Comparison of ENCODE assay signal across 19 cellular contexts in genomic region chr2:175097297-175097696, GRCh38.
DNase-seq lines count a peak whose midpoint lies in the region; TF ChIP-seq lines count a peak whose summit lies in the region.
"Had no signal": no experiment of that assay in that cellular context is flagged by ENCODE, and none has a peak within 500 bp of the region (broad histone marks: within the 10 kb centered on the region; RNA-seq: fewer than 3 reads in every experiment).

No MANE protein-coding gene starts in this region.

- TF ChIP-seq POLR2A in breast epithelium (IDR thresholded peaks at IDR 0.05), result no peak

- TF ChIP-seq CTCF in MCF 10A (IDR thresholded peaks at IDR 0.05; ENCODE audit: unreplicated experiment) (no peak), breast epithelium (IDR thresholded peaks at IDR 0.05) (no peak), fibroblast of mammary gland (conservative IDR thresholded peaks at IDR 0.05; ENCODE audit: control insufficient read depth, insufficient read depth, low read depth, low read length) (no peak), smooth muscle cell (IDR thresholded peaks at IDR 0.05; ENCODE audit: borderline replicate concordance, insufficient read depth, poor library complexity, severe bottlenecking) (no peak)

- peaks cover 27% of the 10 kb centered on the region for H3K36me3 Mint-ChIP-seq in MCF 10A (ENCODE audit: insufficient read depth, unreplicated experiment)

- H3K27ac ChIP-seq in breast epithelium (no peak overlapping the region), smooth muscle cell (ENCODE audit: low read depth) (no peak overlapping the region)
- H3K27ac ChIP-seq: skin epidermis had no signal

- no peaks in the 10 kb centered on the region for H3K79me2 ChIP-seq in smooth muscle cell (ENCODE audit: low read depth)

- H3K4me3 ChIP-seq in breast epithelium, result no peak overlapping the region
- no peak overlapping the region for H3K4me3 ChIP-seq in fibroblast of mammary gland (ENCODE audit: control insufficient read depth, low read depth, low read length)
- H3K4me3 ChIP-seq in skeletal muscle satellite cell (ENCODE audit: low read length), result peak overlapping the region; percentile 19
- no peak overlapping the region for H3K4me3 ChIP-seq in smooth muscle cell
- H3K4me3 ChIP-seq: K562, skin epidermis had no signal

- H3K9me3 ChIP-seq in breast epithelium (no peaks in the 10 kb centered on the region), skeletal muscle satellite cell (replicated peaks; ENCODE audit: low read length) (no peaks in the 10 kb centered on the region), smooth muscle cell (replicated peaks; ENCODE audit: low read depth) (no peaks in the 10 kb centered on the region)

- H3K4me1 Mint-ChIP-seq in MCF 10A (ENCODE audit: insufficient read depth, unreplicated experiment), result no peaks in the 10 kb centered on the region
- H3K4me1 Mint-ChIP-seq: activated naive CD8-positive, alpha-beta T cell treated with anti-CD3 and anti-CD28 coated beads, Interleukin-2, amount 10 ng/mL, durations not matched to agents 7 days and 5 days had no signal

- WGBS in smooth muscle cell (ENCODE audit: low lambda C conversion rate), result 96% methylated on average over 5 of the region's 5 CpGs

- H4K20me1 ChIP-seq in smooth muscle cell (ENCODE audit: low read depth), result peaks cover 24% of the 10 kb centered on the region

- no peaks in the 10 kb centered on the region for H3K4me1 ChIP-seq in breast epithelium
- peaks cover 22% of the 10 kb centered on the region for H3K4me1 ChIP-seq in skeletal muscle satellite cell (ENCODE audit: control insufficient read depth, insufficient read depth, low read length)
- H3K4me1 ChIP-seq in smooth muscle cell (ENCODE audit: low read depth), result no peaks in the 10 kb centered on the region

- no peak overlapping the region for H3K4me3 Mint-ChIP-seq in MCF 10A (ENCODE audit: unreplicated experiment)
- H3K4me3 Mint-ChIP-seq: activated naive CD8-positive, alpha-beta T cell treated with anti-CD3 and anti-CD28 coated beads, Interleukin-2, amount 10 ng/mL, durations not matched to agents 7 days and 5 days; dendritic cell treated with granulocyte-macrophage colony-stimulating factor and Interleukin-4, amounts not matched to agents 40 ng/mL and 50 ng/mL, for 4 days; T-cell had no signal

- no peaks in the 10 kb centered on the region for H3K27me3 Mint-ChIP-seq in MCF 10A (ENCODE audit: insufficient read depth, unreplicated experiment)
- H3K27me3 Mint-ChIP-seq: activated naive CD8-positive, alpha-beta T cell treated with anti-CD3 and anti-CD28 coated beads, Interleukin-2, amount 10 ng/mL, durations not matched to agents 7 days and 5 days; dendritic cell treated with granulocyte-macrophage colony-stimulating factor and Interleukin-4, amounts not matched to agents 40 ng/mL and 50 ng/mL, for 4 days; T-cell had no signal

- H2AFZ ChIP-seq in smooth muscle cell (ENCODE audit: low read depth), result no peak overlapping the region

- H3K36me3 ChIP-seq in breast epithelium (no peaks in the 10 kb centered on the region), skeletal muscle satellite cell (ENCODE audit: insufficient read depth, low read length) (peaks cover 31% of the 10 kb centered on the region), smooth muscle cell (ENCODE audit: low read depth) (peaks cover 15% of the 10 kb centered on the region)

- DNase-seq in MCF 10A (ENCODE audit: unreplicated experiment), result peak; percentile 43
- DNase-seq in breast epithelium (ENCODE audit: low spot score in 2 of 2), result no peak
- peak; percentile 28 for DNase-seq in T1000 (lab: John Stamatoyannopoulos, UW)
- peak; percentile 77 for DNase-seq in fibroblast of mammary gland (ENCODE audit: low read depth)
- DNase-seq in smooth muscle cell (lab: John Stamatoyannopoulos, UW; ENCODE audit: unreplicated experiment), result no peak
- no peak for DNase-seq in medulla oblongata (ENCODE audit: extremely low spot score)
- no peak for DNase-seq in stimulated activated CD4-positive, alpha-beta T cell treated with anti-CD3 and anti-CD28 coated beads, Interleukin-4, amount 100 ng/mL, for 1 hour
- DNase-seq: 8988T; activated CD4-positive, alpha-beta T cell treated with anti-CD3 and anti-CD28 coated beads for 48 hours; activated naive CD8-positive, alpha-beta T cell treated with anti-CD3 and anti-CD28 coated beads, Interleukin-2, amount 10 ng/mL, durations not matched to agents 7 days and 5 days; activated T-cell treated with anti-CD3 and anti-CD28 coated beads for 4 hours; NCI-H1694 treated with DMSO at 0.1 percent for 48 hours; nucleus accumbens; stimulated activated naive CD8-positive, alpha-beta T cell treated with anti-CD3 and anti-CD28 coated beads, Interleukin-15, Interleukin-2, amounts not matched to agents 100 U/mL and 50 U/mL, for 24 hours; T-cell had no signal

- H3K9me3 Mint-ChIP-seq in MCF 10A (ENCODE audit: unreplicated experiment), result no peaks in the 10 kb centered on the region
- H3K9me3 Mint-ChIP-seq: activated naive CD8-positive, alpha-beta T cell treated with anti-CD3 and anti-CD28 coated beads, Interleukin-2, amount 10 ng/mL, durations not matched to agents 7 days and 5 days; dendritic cell treated with granulocyte-macrophage colony-stimulating factor and Interleukin-4, amounts not matched to agents 40 ng/mL and 50 ng/mL, for 4 days; T-cell had no signal

- no peak overlapping the region for H3K27ac Mint-ChIP-seq in MCF 10A (ENCODE audit: low read depth, unreplicated experiment)
- H3K27ac Mint-ChIP-seq: activated naive CD8-positive, alpha-beta T cell treated with anti-CD3 and anti-CD28 coated beads, Interleukin-2, amount 10 ng/mL, durations not matched to agents 7 days and 5 days; dendritic cell treated with granulocyte-macrophage colony-stimulating factor and Interleukin-4, amounts not matched to agents 40 ng/mL and 50 ng/mL, for 4 days; T-cell had no signal

- no TSS peak for BruUV-seq in MCF 10A (replicated peaks; lab: Mats Ljungman, UMichigan)

- POLR2A ChIA-PET in MCF 10A (lab: Yijun Ruan, JAX), result no interaction called here

- CTCF ChIA-PET in MCF 10A (lab: Yijun Ruan, JAX), result no interaction called here

- no peaks in the 10 kb centered on the region for H3K27me3 ChIP-seq in breast epithelium
- H3K27me3 ChIP-seq in skeletal muscle satellite cell (ENCODE audit: control insufficient read depth, insufficient read depth, low read length), result no peaks in the 10 kb centered on the region
- H3K27me3 ChIP-seq in smooth muscle cell (ENCODE audit: low read depth), result no peaks in the 10 kb centered on the region

- H3K4me2 ChIP-seq in skeletal muscle satellite cell (ENCODE audit: low read length), result peak overlapping the region; percentile 60
- H3K4me2 ChIP-seq in smooth muscle cell, result no peak overlapping the region

- H3F3A ChIP-seq in smooth muscle cell (ENCODE audit: low read depth), result no peaks in the 10 kb centered on the region

- intact Hi-C loops in MCF 10A (cut with micrococcal nuclease) (no loop called here), breast epithelium (cut with DNase I; ENCODE audit: low total_unique reads) (no loop called here)

- H3K9ac ChIP-seq in skeletal muscle satellite cell (ENCODE audit: low read depth, low read length) (peak overlapping the region; percentile 45), smooth muscle cell (ENCODE audit: low read depth) (no peak overlapping the region)

Comparison
In these comparisons a context has a peak if more than half of its experiments do, and no peak if none do; other contexts are left out.
1. DNase-seq: peak in MCF 10A (single experiment), T1000 (single experiment) and fibroblast of mammary gland (single experiment); none in breast epithelium (0 of 2), smooth muscle cell (single experiment), medulla oblongata (single experiment) and stimulated activated CD4-positive, alpha-beta T cell treated with anti-CD3 and anti-CD28 coated beads, Interleukin-4, amount 100 ng/mL, for 1 hour (single experiment).